ENCODE assay signal across 8 cellular contexts in genomic region chr6:63598251-63599036, GRCh38. TPM values are rescaled to one million over a fixed set of nuclear protein-coding genes. Genes with fewer than 3 reads are reported as not detected.
A peak's percentile ranks its signal among the peaks of the same experiment; 100 is the strongest.
DNase-seq lines count a peak whose midpoint lies in the region; ATAC-seq, FAIRE-seq and TF ChIP-seq lines count a peak whose summit lies in the region.

No MANE protein-coding gene starts in this region.

- peak overlapping the region; percentile 74 for H3K4me3 Mint-ChIP-seq in dendritic cell treated with granulocyte-macrophage colony-stimulating factor and Interleukin-4, amounts not matched to agents 40 ng/mL and 50 ng/mL, for 4 days

- ATAC-seq in HG03378 (IDR thresholded peaks at IDR 0.05; ENCODE audit: unreplicated experiment) (peak; percentile 99), HepG2 (peak; percentile 99)

- peak overlapping the region; percentile 26 for H3K27ac ChIP-seq in HepG2 (ENCODE audit: extremely low read length, insufficient read depth, low read length)

- in situ Hi-C loops in HepG2 (cut with HindIII; ENCODE audit: extremely low pct_ligation_motif_present, low pct_unique_long_range_greater_than_20kb), result loop anchor here (5.0 kb wide), 1 partner anchor 164 kb away; no protein-coding TSS in a partner anchor

- H4K20me1 ChIP-seq in HepG2 (ENCODE audit: insufficient read depth, low read length), result no peaks in the 10 kb centered on the region

- H3K4me3 ChIP-seq in HepG2 (replicated peaks in 1 of 3; ENCODE audit: insufficient read depth in 1 of 3, low read depth in 2 of 3, low read length in 3 of 3), result peak overlapping the region; percentile 70 to 80 (median 73)

- peak overlapping the region; percentile 93 for H2AFZ ChIP-seq in HepG2 (ENCODE audit: low read length)

- H3K9ac ChIP-seq in HepG2 (ENCODE audit: insufficient read depth, low read depth, low read length), result peak overlapping the region; percentile 70

- TSS peak; percentile 89 for BruUV-seq in HepG2 (replicated peaks; lab: Mats Ljungman, UMichigan)

- POLR2A ChIA-PET in HepG2 (lab: Yijun Ruan, JAX), result interaction anchor here (0.9 to 2.1 kb wide), 12 partner anchors 13 to 251 kb away, joined by 3 to 12 read pairs (median 6); partner anchors contain the start of gene PHF3

- H3K4me1 ChIP-seq in HepG2 (ENCODE audit: insufficient read depth, low read length), result peaks cover 20% of the 10 kb centered on the region

- no peak for TF ChIP-seq EP300 in HepG2 (IDR thresholded peaks at IDR 0.05; ENCODE audit: low read depth in 2 of 2, low read length in 2 of 2)
- no peak for TF ChIP-seq EP300 in HepG2 (CRISPR knock-in tag; IDR thresholded peaks at IDR 0.05; ENCODE audit: borderline replicate concordance)

- CTCF ChIA-PET in HepG2 (lab: Yijun Ruan, JAX; ENCODE audit: low intra/inter-chr PET ratio, low total read pairs), result interaction anchor here (1.0 to 2.3 kb wide), 3 partner anchors 24 to 204 kb away, joined by 3 to 32 read pairs (median 5); no protein-coding TSS in a partner anchor

- no peaks in the 10 kb centered on the region for H3K36me3 ChIP-seq in HepG2 (replicated peaks in 1 of 2; ENCODE audit: control insufficient read depth in 1 of 2, insufficient read depth in 2 of 2, low read length in 2 of 2)

- TF ChIP-seq POLR2A in GM19193 (IDR thresholded peaks at IDR 0.05; ENCODE audit: extremely low read depth, insufficient read depth, insufficient read length), result peak; percentile 36
- TF ChIP-seq POLR2A in HepG2 (IDR thresholded peaks at IDR 0.05; ENCODE audit: insufficient read depth in 1 of 2, low read depth in 2 of 2, low read length in 2 of 2), result peak; percentile 46 to 60; a peak in 3 of 4 replicates

- no peaks in the 10 kb centered on the region for H3K9me3 Mint-ChIP-seq in dendritic cell treated with granulocyte-macrophage colony-stimulating factor and Interleukin-4, amounts not matched to agents 40 ng/mL and 50 ng/mL, for 4 days

- no peaks in the 10 kb centered on the region for H3K36me3 Mint-ChIP-seq in dendritic cell treated with granulocyte-macrophage colony-stimulating factor and Interleukin-4, amounts not matched to agents 40 ng/mL and 50 ng/mL, for 4 days (ENCODE audit: low read depth)

- TF ChIP-seq CTCF in HepG2 (CRISPR knock-in tag; IDR thresholded peaks at IDR 0.05), result peak; percentile 98

- peak; percentile 90 for DNase-seq in Ammon's horn (ENCODE audit: low spot score)
- DNase-seq in NCI-H446 (lab: John Stamatoyannopoulos, UW), result peak; percentile 35 to 54
- DNase-seq in activated CD4-positive, alpha-beta T cell treated with anti-CD3 and anti-CD28 coated beads for 4 hours, result peak; percentile 68 to 78
- DNase-seq in HepG2 (ENCODE audit: low spot score), result peak; percentile 88
- peak; percentile 78 for DNase-seq in stimulated activated CD4-positive, alpha-beta T cell treated with anti-CD3 and anti-CD28 coated beads, Interleukin-4, amount 100 ng/mL, for 24 hours

- 1% methylated on average over 21 of the region's 21 CpGs for WGBS in HepG2 (ENCODE audit: low lambda C conversion rate)

- H3K9me3 ChIP-seq in HepG2 (ENCODE audit: low read length), result no peaks in the 10 kb centered on the region

- H3K4me2 ChIP-seq in HepG2 (ENCODE audit: low read depth, low read length), result peak overlapping the region; percentile 97

- no peaks in the 10 kb centered on the region for H3K79me2 ChIP-seq in HepG2 (ENCODE audit: insufficient read depth, low read length)

- peaks cover 9% of the 10 kb centered on the region for H3K4me1 Mint-ChIP-seq in dendritic cell treated with granulocyte-macrophage colony-stimulating factor and Interleukin-4, amounts not matched to agents 40 ng/mL and 50 ng/mL, for 4 days (ENCODE audit: low read depth)

- intact Hi-C loops in dendritic cell treated with granulocyte-macrophage colony-stimulating factor and Interleukin-4, amounts not matched to agents 40 ng/mL and 50 ng/mL, for 4 days (cut with micrococcal nuclease), result loop anchor here (2.0 to 5.0 kb wide), 3 partner anchors 39 to 166 kb away; partner anchors contain the start of gene PHF3
- intact Hi-C loops in HepG2 (cut with micrococcal nuclease; ENCODE audit: unreplicated experiment), result loop anchor here (1.0 to 5.0 kb wide), 7 partner anchors 40 to 290 kb away; no protein-coding TSS in a partner anchor

- TF ChIP-seq RAD21 in HepG2 (CRISPR knock-in tag; IDR thresholded peaks at IDR 0.05), result peak; percentile 89

- FAIRE-seq in HepG2 (lab: Jason Lieb, UNC), result peak; percentile 82

- H3K27ac Mint-ChIP-seq in dendritic cell treated with granulocyte-macrophage colony-stimulating factor and Interleukin-4, amounts not matched to agents 40 ng/mL and 50 ng/mL, for 4 days, result no peak overlapping the region

- H3K27me3 ChIP-seq in HepG2 (ENCODE audit: control insufficient read depth in 1 of 2, insufficient read depth in 2 of 2, low read length in 2 of 2), result no peaks in the 10 kb centered on the region; a peak in 1 of 5 replicates

- peaks cover 5% of the 10 kb centered on the region for H3K27me3 Mint-ChIP-seq in dendritic cell treated with granulocyte-macrophage colony-stimulating factor and Interleukin-4, amounts not matched to agents 40 ng/mL and 50 ng/mL, for 4 days

TF ChIP-seq in HepG2, 621 proteins besides CTCF, POLR2A, EP300 and RAD21 (continues in another document):
- peak; percentile 24 for TF ChIP-seq ZNF337 (CRISPR knock-in tag; IDR thresholded peaks at IDR 0.05; ENCODE audit: borderline replicate concordance, low read depth)
- peak; percentile 81; the same call in 1 of the 2 replicates for TF ChIP-seq BORCS8-MEF2B (CRISPR knock-in tag; IDR thresholded peaks at IDR 0.05)
- no peak for TF ChIP-seq ZNF253 (CRISPR knock-in tag; IDR thresholded peaks at IDR 0.05; ENCODE audit: borderline replicate concordance)
- no peak for TF ChIP-seq FOXM1 (CRISPR knock-in tag; IDR thresholded peaks at IDR 0.05)

RNA-seq across cellular contexts. Expression of gene PTP4A1, which starts 26.2 kb away (rescaled TPM):
- total RNA-seq in HepG2 (2016; rRNA removed; fragmentation: Illumina TruSeq; extraction: Trizol), result 376 and 681 TPM in 2 replicates
- 72.5 and 82.8 TPM in 2 replicates for total RNA-seq in HepG2 (2016; cell fraction: cytosol; rRNA removed; fragmentation: Illumina TruSeq; extraction: Trizol; ENCODE audit: low read depth)
- total RNA-seq in HepG2 (2016; cell fraction: insoluble cytoplasmic fraction; rRNA removed; fragmentation: Illumina TruSeq; extraction: Trizol), result 381 and 654 TPM in 2 replicates
- total RNA-seq in HepG2 (2016; cell fraction: membrane; rRNA removed; fragmentation: Illumina TruSeq; extraction: Trizol), result 431 TPM in 2 replicates
- 336 and 365 TPM in 2 replicates for total RNA-seq in HepG2 (2016; cell fraction: nucleus; rRNA removed; fragmentation: Illumina TruSeq; extraction: Trizol)
- polyA plus RNA-seq in HepG2 (2011; rRNA removed), result 127 and 141 TPM in 2 replicates
- 61.2 and 126 TPM in 2 replicates for polyA plus RNA-seq in HepG2 (2011; cell fraction: cytosol; rRNA removed)
- 48.0 and 68.5 TPM in 2 replicates for polyA plus RNA-seq in HepG2 (2011; cell fraction: nucleus; rRNA removed)
- 273 TPM in 2 replicates for polyA plus RNA-seq in HepG2 (2012)
- 53.9 and 75.2 TPM in 2 replicates for polyA plus RNA-seq in HepG2 (2016; cell fraction: cytosol; fragmentation: Illumina TruSeq; extraction: Trizol; ENCODE audit: low read depth)
- 710 and 726 TPM in 2 replicates for polyA plus RNA-seq in HepG2 (2016; cell fraction: insoluble cytoplasmic fraction; fragmentation: Illumina TruSeq; extraction: Trizol; ENCODE audit: low read depth)
- 254 and 286 TPM in 2 replicates for polyA plus RNA-seq in HepG2 (2016; cell fraction: membrane; fragmentation: Illumina TruSeq; extraction: Trizol; ENCODE audit: low read depth)
- polyA plus RNA-seq in HepG2 (2016; cell fraction: nucleus; fragmentation: Illumina TruSeq; extraction: Trizol; ENCODE audit: insufficient read depth, low read depth), result 411 and 435 TPM in 2 replicates
- 36.0 and 84.0 TPM in 2 replicates for polyA minus RNA-seq in HepG2 (2011; rRNA and poly(A)+ RNA removed; ENCODE audit: low replicate concordance)
- 187 and 229 TPM in 2 replicates for polyA minus RNA-seq in HepG2 (2011; cell fraction: cytosol; rRNA and poly(A)+ RNA removed)
- polyA minus RNA-seq in HepG2 (2011; cell fraction: nucleus; rRNA and poly(A)+ RNA removed), result 195 and 232 TPM in 2 replicates

RNA-seq across cellular contexts. Expression of gene PHF3, which starts 37.2 kb away (rescaled TPM):
- 70.4 and 96.2 TPM in 2 replicates for total RNA-seq in HepG2 (2016; rRNA removed; fragmentation: Illumina TruSeq; extraction: Trizol)
- total RNA-seq in HepG2 (2016; cell fraction: cytosol; rRNA removed; fragmentation: Illumina TruSeq; extraction: Trizol; ENCODE audit: low read depth), result 12.4 and 15.1 TPM in 2 replicates
- 65.9 and 83.2 TPM in 2 replicates for total RNA-seq in HepG2 (2016; cell fraction: insoluble cytoplasmic fraction; rRNA removed; fragmentation: Illumina TruSeq; extraction: Trizol)
- 28.6 and 32.3 TPM in 2 replicates for total RNA-seq in HepG2 (2016; cell fraction: membrane; rRNA removed; fragmentation: Illumina TruSeq; extraction: Trizol)
- 158 and 181 TPM in 2 replicates for total RNA-seq in HepG2 (2016; cell fraction: nucleus; rRNA removed; fragmentation: Illumina TruSeq; extraction: Trizol)
- 14.9 and 19.8 TPM in 2 replicates for polyA plus RNA-seq in HepG2 (2011; rRNA removed)
- polyA plus RNA-seq in HepG2 (2011; cell fraction: cytosol; rRNA removed), result 8.2 and 12.4 TPM in 2 replicates
- polyA plus RNA-seq in HepG2 (2011; cell fraction: nucleus; rRNA removed), result 16.7 and 17.3 TPM in 2 replicates
- polyA plus RNA-seq in HepG2 (2012), result 34.1 and 42.7 TPM in 2 replicates
- 0.59 and 0.80 TPM in 2 replicates for polyA plus RNA-seq in HepG2 (2016; cell fraction: cytosol; fragmentation: Illumina TruSeq; extraction: Trizol; ENCODE audit: low read depth)
- polyA plus RNA-seq in HepG2 (2016; cell fraction: insoluble cytoplasmic fraction; fragmentation: Illumina TruSeq; extraction: Trizol; ENCODE audit: low read depth), result 38.7 and 39.9 TPM in 2 replicates
- 2.3 and 2.9 TPM in 2 replicates for polyA plus RNA-seq in HepG2 (2016; cell fraction: membrane; fragmentation: Illumina TruSeq; extraction: Trizol; ENCODE audit: low read depth)
- 68.3 and 69.3 TPM in 2 replicates for polyA plus RNA-seq in HepG2 (2016; cell fraction: nucleus; fragmentation: Illumina TruSeq; extraction: Trizol; ENCODE audit: insufficient read depth, low read depth)
- 20.9 and 41.8 TPM in 2 replicates for polyA minus RNA-seq in HepG2 (2011; rRNA and poly(A)+ RNA removed; ENCODE audit: low replicate concordance)
- 57.3 and 65.6 TPM in 2 replicates for polyA minus RNA-seq in HepG2 (2011; cell fraction: cytosol; rRNA and poly(A)+ RNA removed)
- 272 and 293 TPM in 2 replicates for polyA minus RNA-seq in HepG2 (2011; cell fraction: nucleus; rRNA and poly(A)+ RNA removed)

Comparison
In these comparisons a context has a peak if more than half of its experiments do, and no peak if none do; other contexts are left out.
1. Peak in every context shown above with its lines: DNase-seq, ATAC-seq, H3K4me3 ChIP-seq and H3K27ac ChIP-seq.